8 cellular contexts compared by ENCODE assay signal in genomic region chr9:122158202-122158601, GRCh38. TPM values are rescaled to one million over a fixed set of nuclear protein-coding genes. Genes with fewer than 3 reads are reported as not detected.
DNase-seq lines count a peak whose midpoint lies in the region; ATAC-seq and TF ChIP-seq lines count a peak whose summit lies in the region.

No MANE protein-coding gene starts in this region.

- H3K27ac ChIP-seq in GM23338 (ENCODE audit: low read depth) (no peak overlapping the region), tibial nerve (no peak overlapping the region)

- peaks cover 4% of the 10 kb centered on the region; the same call in 1 of the 3 replicates for H3K36me3 Mint-ChIP-seq in GM23338 (ENCODE audit: low read depth)

- no peak overlapping the region for H3K4me2 ChIP-seq in GM23338

- H3F3A ChIP-seq in GM23338 (replicated peaks; ENCODE audit: low read depth), result no peaks in the 10 kb centered on the region

- H3K36me3 ChIP-seq in GM23338 (ENCODE audit: insufficient read depth) (no peaks in the 10 kb centered on the region), tibial nerve (no peaks in the 10 kb centered on the region)

- no peaks in the 10 kb centered on the region for H3K9me2 ChIP-seq in GM23338 (ENCODE audit: insufficient read depth)

- H3K4me3 ChIP-seq in GM23338 (no peak overlapping the region), fibroblast of villous mesenchyme (ENCODE audit: low read depth, low read length) (no peak overlapping the region), tibial nerve (no peak overlapping the region)

- TF ChIP-seq POLR2A in tibial nerve (IDR thresholded peaks at IDR 0.05), result no peak

- peak; percentile 55 to 63 for TF ChIP-seq CTCF in GM23338 (conservative IDR thresholded peaks at IDR 0.05; ENCODE audit: low read depth in 2 of 2)
- peak; percentile 63 for TF ChIP-seq CTCF in fibroblast of villous mesenchyme (IDR thresholded peaks at IDR 0.05; ENCODE audit: insufficient read depth, low read depth, low read length)
- TF ChIP-seq CTCF in tibial nerve (IDR thresholded peaks at IDR 0.05), result peak in 1 of 5 experiments; percentile 17

- DNase-seq in COR-L47 (lab: John Stamatoyannopoulos, UW) (peak; percentile 6), GM23338 (ENCODE audit: low spot score) (peak; percentile 71), NCI-H460 (ENCODE audit: extremely low read depth, low read depth) (peak; percentile 22), fibroblast of villous mesenchyme (ENCODE audit: low read depth) (peak; percentile 34), tibial nerve (ENCODE audit: low spot score in 2 of 2) (no peak)
- DNase-seq in activated CD8-positive, alpha-beta memory T cell treated with anti-CD3 and anti-CD28 coated beads, Interleukin-2, amount 50 U/mL, for 48 hours, result peak; percentile 54
- peak; percentile 11 for DNase-seq in stimulated activated CD4-positive, alpha-beta T cell treated with anti-CD3 and anti-CD28 coated beads, Interleukin-12 subunit alpha, Interleukin-12 subunit beta, amount 100 ng/mL, for 4 hours

- TF ChIP-seq EP300 in tibial nerve (IDR thresholded peaks at IDR 0.05), result no peak

- H2AFZ ChIP-seq in GM23338, result no peak overlapping the region

- H3K9me3 Mint-ChIP-seq in GM23338, result peaks cover 10% of the 10 kb centered on the region

- H3K4me1 Mint-ChIP-seq in GM23338, result peaks cover 7% of the 10 kb centered on the region; the same call in 2 of the 3 replicates

- H3K79me2 ChIP-seq in GM23338 (replicated peaks; ENCODE audit: insufficient read depth), result peaks cover 50% of the 10 kb centered on the region

- peaks cover 11% of the 10 kb centered on the region; the same call in 1 of the 2 replicates for H3K4me1 ChIP-seq in GM23338 (ENCODE audit: insufficient read depth)
- H3K4me1 ChIP-seq in tibial nerve, result peaks cover 0 to 46% (median 10%) of the 10 kb centered on the region in 4 donors

- H3K9me3 ChIP-seq in tibial nerve, result peaks cover 0 to 7% (median 0%) of the 10 kb centered on the region in 4 donors

- peaks cover 11% of the 10 kb centered on the region for H4K20me1 ChIP-seq in GM23338 (replicated peaks; ENCODE audit: insufficient read depth)

- H3K27me3 ChIP-seq in GM23338 (ENCODE audit: insufficient read depth) (no peaks in the 10 kb centered on the region), tibial nerve (peaks cover 0 to 5% of the 10 kb centered on the region in 2 donors)

- peak overlapping the region; percentile 36 for H3K4me3 Mint-ChIP-seq in GM23338

- WGBS in tibial nerve, 2 donors, result 65 to 76% methylated on average over 3 of the region's 3 CpGs

- ATAC-seq in GM23338 (peak; percentile 74), HG02970 (IDR thresholded peaks at IDR 0.05; ENCODE audit: low FRiP score, unreplicated experiment) (no peak)

- H3K27me3 Mint-ChIP-seq in GM23338 (ENCODE audit: insufficient read depth, low read depth, poor library complexity), result peaks cover 5% of the 10 kb centered on the region

- H3K27ac Mint-ChIP-seq in GM23338, result no peak overlapping the region

TF ChIP-seq in GM23338, 12 proteins besides CTCF, POLR2A, EP300 and RAD21:
- TF ChIP-seq JUNB (IDR thresholded peaks at IDR 0.05; ENCODE audit: unreplicated experiment) (no peak), EZH2phosphoT487 (IDR thresholded peaks at IDR 0.05; ENCODE audit: unreplicated experiment) (no peak)
TF ChIP-seq in GM23338: peak in this region for 0.

RNA-seq across cellular contexts. Expression of gene NDUFA8, which starts 1.4 kb away (rescaled TPM):
- total RNA-seq in GM23338 (2014; rRNA removed; shearing (Covaris generic)), result 36.6 and 39.7 TPM in 2 replicates
- 139 and 144 TPM in 2 replicates for polyA plus RNA-seq in GM23338 (2016; fragmentation: Nextera tagmentation; extraction: Ambion mirVana)
- 46.6 and 64.2 TPM in 2 replicates for total RNA-seq in NCI-H460 (2014; rRNA removed; shearing (Covaris generic))
- 33.4 and 47.2 TPM in 2 replicates for polyA plus RNA-seq in NCI-H460 (2014; cell fraction: nucleus; rRNA removed)
- 25.0 and 27.4 TPM in 2 replicates for total RNA-seq in fibroblast of villous mesenchyme
- 10 to 100 TPM; 18.0 to 26.0 (median 22.5) TPM for total RNA-seq in tibial nerve

RNA-seq across cellular contexts. Expression of gene MORN5, which starts 1.5 kb away (rescaled TPM):
- not detected in 2 replicates for total RNA-seq in GM23338 (2014; rRNA removed; shearing (Covaris generic))
- polyA plus RNA-seq in GM23338 (2016; fragmentation: Nextera tagmentation; extraction: Ambion mirVana), result not detected in 2 replicates
- total RNA-seq in NCI-H460 (2014; rRNA removed; shearing (Covaris generic)), result not detected in 2 replicates
- polyA plus RNA-seq in NCI-H460 (2014; cell fraction: nucleus; rRNA removed), result not detected in 2 replicates
- not detected in 2 replicates for total RNA-seq in fibroblast of villous mesenchyme
- total RNA-seq in tibial nerve, result 1 to 10 TPM in 1 of 4 donors, not detected in 3; 1.8 TPM

Comparison
In these comparisons a context has a peak if more than half of its experiments do, and no peak if none do; other contexts are left out.
1. DNase-seq: peak in COR-L47 (single experiment), GM23338 (single experiment), NCI-H460 (single experiment), activated CD8-positive, alpha-beta memory T cell treated with anti-CD3 and anti-CD28 coated beads, Interleukin-2, amount 50 U/mL, for 48 hours (single experiment), fibroblast of villous mesenchyme (single experiment) and stimulated activated CD4-positive, alpha-beta T cell treated with anti-CD3 and anti-CD28 coated beads, Interleukin-12 subunit alpha, Interleukin-12 subunit beta, amount 100 ng/mL, for 4 hours (single experiment); none in tibial nerve (0 of 2).